In the genomic region with DNA sequence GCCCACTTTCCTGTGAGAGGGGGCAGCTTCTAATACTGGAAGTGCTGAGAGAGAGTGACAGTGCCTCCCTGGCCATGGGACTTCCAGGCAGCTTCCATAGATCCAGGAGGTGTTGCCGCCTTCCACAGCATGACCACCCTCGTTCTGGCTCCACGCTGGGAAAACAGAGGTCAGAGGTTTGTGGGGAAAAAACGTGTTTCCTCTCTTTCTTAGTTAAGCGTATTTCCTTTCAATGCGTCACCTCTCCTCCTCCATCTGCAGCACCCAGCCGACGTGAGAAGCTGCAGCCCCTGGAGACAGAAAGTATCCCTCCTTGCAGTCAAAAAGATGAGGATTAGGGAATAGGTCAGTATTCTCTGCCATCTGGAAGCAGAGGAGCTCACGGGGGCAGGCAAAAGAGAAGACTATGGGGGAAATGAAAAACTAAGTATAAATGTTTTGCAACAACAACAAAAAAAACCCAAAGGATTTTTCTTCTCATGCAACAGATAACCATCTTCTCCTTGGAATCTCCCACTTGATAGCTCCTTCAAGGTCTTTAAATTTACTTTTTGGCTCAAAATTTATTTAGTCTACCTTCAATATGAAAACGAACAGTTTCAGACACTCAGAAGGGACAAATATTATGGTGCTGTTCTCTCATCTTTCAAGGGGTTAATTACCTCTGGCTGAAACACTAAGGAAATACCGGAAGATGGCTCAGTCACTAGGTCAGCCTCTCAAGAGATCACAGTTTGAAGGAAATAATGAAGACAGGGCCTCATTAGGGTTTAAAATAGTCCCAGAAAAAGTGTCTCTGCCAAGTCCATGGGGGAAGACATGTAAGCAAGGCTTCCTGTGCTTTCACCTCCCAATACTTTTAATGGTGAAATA, we compare ENCODE assay signal across 10 cellular contexts. TPM values are rescaled to one million over a fixed set of nuclear protein-coding genes. Genes with fewer than 3 reads are reported as not detected.
DNase-seq lines count a peak whose midpoint lies in the region; ATAC-seq and TF ChIP-seq lines count a peak whose summit lies in the region.
"Had no signal": no experiment of that assay in that cellular context is flagged by ENCODE, and none has a peak within 500 bp of the region (broad histone marks: within the 10 kb centered on the region; RNA-seq: fewer than 3 reads in every experiment).

No MANE protein-coding gene starts in this region.

- H3K4me1 ChIP-seq in right cardiac atrium (ENCODE audit: control insufficient read depth, insufficient read depth, low read length) (peaks cover 7% of the 10 kb centered on the region), gastrocnemius medialis (peaks cover 9 to 33% of the 10 kb centered on the region in 2 donors), colonic mucosa (peaks cover 10% of the 10 kb centered on the region)

- peaks cover 50% of the 10 kb centered on the region for H3K4me1 Mint-ChIP-seq in HFFc6 (ENCODE audit: low read depth)
- peaks cover 16% of the 10 kb centered on the region for H3K4me1 Mint-ChIP-seq in activated T-helper 17 cell treated with anti-CD3 and anti-CD28 coated beads, Interleukin-2, amount 50 U/mL, for 72 hours

- no peak for ATAC-seq in activated T-helper 17 cell treated with anti-CD3 and anti-CD28 coated beads, Interleukin-2, amount 50 U/mL, for 72 hours (replicated peaks)
- ATAC-seq in right cardiac atrium (peak; percentile 52 to 85), gastrocnemius medialis (peak in 1 of 2 donors; percentile 17), GM21529 (IDR thresholded peaks at IDR 0.05; ENCODE audit: unreplicated experiment) (no peak)

- TF ChIP-seq POLR2A in gastrocnemius medialis (IDR thresholded peaks at IDR 0.05) = no peak

- DNase-seq in HFFc6 (peak; percentile 57), right cardiac atrium (no peak), gastrocnemius medialis (no peak), NCI-H2196 (lab: John Stamatoyannopoulos, UW; ENCODE audit: unreplicated experiment) (no peak), colonic mucosa (no peak), activated gamma-delta T cell treated with Interleukin-2 at 50 U/mL for 16 hours (no peak)
- DNase-seq: T1000 had no signal

- no peak overlapping the region for H3K9ac ChIP-seq in colonic mucosa (ENCODE audit: low read depth in 2 of 2, low read length in 2 of 2)

- peak overlapping the region; percentile 89 for H3K27ac Mint-ChIP-seq in HFFc6
- peak overlapping the region; percentile 48 for H3K27ac Mint-ChIP-seq in activated T-helper 17 cell treated with anti-CD3 and anti-CD28 coated beads, Interleukin-2, amount 50 U/mL, for 72 hours

- H3K27me3 Mint-ChIP-seq in HFFc6 (ENCODE audit: insufficient read depth) = no peaks in the 10 kb centered on the region; the same call in 1 of the 2 replicates
- no peaks in the 10 kb centered on the region for H3K27me3 Mint-ChIP-seq in activated T-helper 17 cell treated with anti-CD3 and anti-CD28 coated beads, Interleukin-2, amount 50 U/mL, for 72 hours

- in situ Hi-C loops in gastrocnemius medialis (cut with MboI; ENCODE audit: low sequenced_read_pairs in 4 of 4) = no loop called here

- H3K36me3 Mint-ChIP-seq in HFFc6 (ENCODE audit: low read depth) = peaks cover 9% of the 10 kb centered on the region
- peaks cover 61% of the 10 kb centered on the region for H3K36me3 Mint-ChIP-seq in activated T-helper 17 cell treated with anti-CD3 and anti-CD28 coated beads, Interleukin-2, amount 50 U/mL, for 72 hours (ENCODE audit: low read depth)

- TF ChIP-seq CTCF in HFFc6 (IDR thresholded peaks at IDR 0.05) (no peak), gastrocnemius medialis (IDR thresholded peaks at IDR 0.05 in 4 of 5, conservative IDR thresholded peaks at IDR 0.05 in 1 of 5) (no peak), colonic mucosa (IDR thresholded peaks at IDR 0.05) (no peak)

- H3K27me3 ChIP-seq in right cardiac atrium (ENCODE audit: control insufficient read depth, insufficient read depth) (no peaks in the 10 kb centered on the region), gastrocnemius medialis (no peaks in the 10 kb centered on the region), colonic mucosa (no peaks in the 10 kb centered on the region)

- intact Hi-C loops in right cardiac atrium (cut with DNase I) = no loop called here
- intact Hi-C loops in gastrocnemius medialis (cut with DNase I; ENCODE audit: low total_unique reads) = no loop called here
- intact Hi-C loops in colonic mucosa (cut with DNase I) = no loop called here

- no peak overlapping the region for H3K4me3 ChIP-seq in right cardiac atrium (ENCODE audit: low read length)
- no peak overlapping the region for H3K4me3 ChIP-seq in gastrocnemius medialis
- H3K4me3 ChIP-seq in colonic mucosa = no peak overlapping the region

- WGBS in right cardiac atrium = 50% methylated on average over 11 of the region's 11 CpGs

- peak overlapping the region; percentile 76 for H3K4me3 Mint-ChIP-seq in HFFc6
- H3K4me3 Mint-ChIP-seq in activated T-helper 17 cell treated with anti-CD3 and anti-CD28 coated beads, Interleukin-2, amount 50 U/mL, for 72 hours = no peak overlapping the region

- H3K27ac ChIP-seq in right cardiac atrium (ENCODE audit: low read length) (peak overlapping the region; percentile 70), gastrocnemius medialis (peak overlapping the region; percentile 4 to 64 (median 54)), colonic mucosa (no peak overlapping the region)

- H3K9me3 ChIP-seq in right cardiac atrium (ENCODE audit: control insufficient read depth, low read length) (peaks cover 2% of the 10 kb centered on the region), gastrocnemius medialis (no peaks in the 10 kb centered on the region), colonic mucosa (no peaks in the 10 kb centered on the region)

- H3K36me3 ChIP-seq in gastrocnemius medialis = peaks cover 0 to 46% of the 10 kb centered on the region in 2 donors
- no peaks in the 10 kb centered on the region for H3K36me3 ChIP-seq in colonic mucosa

- H3K9me3 Mint-ChIP-seq in HFFc6 = no peaks in the 10 kb centered on the region
- H3K9me3 Mint-ChIP-seq in activated T-helper 17 cell treated with anti-CD3 and anti-CD28 coated beads, Interleukin-2, amount 50 U/mL, for 72 hours = no peaks in the 10 kb centered on the region
- H3K9me3 Mint-ChIP-seq: activated T-helper 2 cell treated with anti-CD3 and anti-CD28 coated beads, Interferon-gamma antibody, Interleukin-2, Interleukin-4, amounts not matched to agents 10 μg/mL and 5 μg/mL and 100 μg/mL, durations not matched to agents 14 hours and 24 hours and 36 hours had no signal

RNA-seq across cellular contexts. Expression of a gene that starts 38.0 kb away (rescaled TPM):
- total RNA-seq in HFFc6 (2021; fragmentation: NEBNext Ultra II Directional; extraction: Animal tissue kit (Norgen Biotek cat#: 25700)) = 10 to 100 TPM; 20.7 to 26.0 (median 22.4) TPM
- 10 to 100 TPM; 28.4 TPM for total RNA-seq in activated T-helper 17 cell treated with anti-CD3 and anti-CD28 coated beads, Interleukin-2, amount 50 U/mL, for 72 hours
- 10 to 100 TPM; 19.1 to 28.1 (median 22.7) TPM for total RNA-seq in right cardiac atrium
- 6.2 TPM for polyA plus RNA-seq in right cardiac atrium
- total RNA-seq in gastrocnemius medialis = 10 to 100 TPM in 3 of 4 donors, 1 to 10 TPM in 1; 6.4 to 11.5 (median 10.6) TPM
- 10 to 100 TPM; 23.2 to 23.8 TPM for total RNA-seq in colonic mucosa

Comparison
In these comparisons a context has a peak if more than half of its experiments do, and no peak if none do; other contexts are left out.
1. ATAC-seq: peak in right cardiac atrium (2 of 2); none in activated T-helper 17 cell treated with anti-CD3 and anti-CD28 coated beads, Interleukin-2, amount 50 U/mL, for 72 hours (single experiment) and GM21529 (single experiment).